ENCODE assay signal across 15 cellular contexts in the genomic region with DNA sequence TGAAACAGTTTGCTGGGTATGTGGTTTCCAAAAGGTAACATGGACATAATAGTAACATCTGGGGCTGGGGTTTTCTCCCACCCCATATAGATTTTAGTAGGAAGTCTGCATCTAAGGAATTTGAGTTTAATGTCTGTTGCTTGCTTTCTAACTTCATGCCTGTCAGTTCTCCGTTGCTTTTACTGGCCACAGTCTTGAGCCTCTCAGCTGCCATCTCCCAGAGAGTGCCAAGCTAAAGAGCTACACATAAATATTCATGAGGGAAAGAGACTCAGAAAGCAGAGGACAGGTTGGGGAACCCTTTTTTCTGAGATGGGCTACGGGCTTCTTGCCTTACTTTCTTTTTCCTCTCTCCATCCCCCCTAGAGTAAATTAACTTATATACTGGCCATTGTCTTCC.
"Had no signal": no experiment of that assay in that cellular context is flagged by ENCODE, and none has a peak within 500 bp of the region (broad histone marks: within the 10 kb centered on the region; RNA-seq: fewer than 3 reads in every experiment).

No MANE protein-coding gene starts in this region.

- H3K4me3 ChIP-seq: cardiac muscle cell, colonic mucosa, lung, tibial nerve, uterus had no signal

- DNase-seq: activated CD4-positive, alpha-beta T cell treated with anti-CD3 and anti-CD28 coated beads for 1 hour; activated CD8-positive, alpha-beta memory T cell treated with anti-CD3 and anti-CD28 coated beads for 24 hours; activated CD8-positive, alpha-beta memory T cell treated with anti-CD3 and anti-CD28 coated beads, Interleukin-2, amount 50 U/mL, for 48 hours; activated effector memory CD4-positive, alpha-beta T cell treated with Interleukin-2 at 50 U/mL for 16 hours; activated T-cell treated with anti-CD3 and anti-CD28 coated beads, Interleukin-2, amount 50 U/mL, for 48 hours; colonic mucosa; foreskin melanocyte; stimulated activated CD4-positive, alpha-beta T cell treated with anti-CD3 and anti-CD28 coated beads, Interleukin-1b, Interleukin-23, amount 100 ng/mL, for 48 hours; stimulated activated naive CD4-positive, alpha-beta T cell treated with Interleukin-2 at 50 U/mL for 16 hours; uterus; WERI-Rb-1 had no signal

- ATAC-seq: left lobe of liver had no signal
